In the genomic region with DNA sequence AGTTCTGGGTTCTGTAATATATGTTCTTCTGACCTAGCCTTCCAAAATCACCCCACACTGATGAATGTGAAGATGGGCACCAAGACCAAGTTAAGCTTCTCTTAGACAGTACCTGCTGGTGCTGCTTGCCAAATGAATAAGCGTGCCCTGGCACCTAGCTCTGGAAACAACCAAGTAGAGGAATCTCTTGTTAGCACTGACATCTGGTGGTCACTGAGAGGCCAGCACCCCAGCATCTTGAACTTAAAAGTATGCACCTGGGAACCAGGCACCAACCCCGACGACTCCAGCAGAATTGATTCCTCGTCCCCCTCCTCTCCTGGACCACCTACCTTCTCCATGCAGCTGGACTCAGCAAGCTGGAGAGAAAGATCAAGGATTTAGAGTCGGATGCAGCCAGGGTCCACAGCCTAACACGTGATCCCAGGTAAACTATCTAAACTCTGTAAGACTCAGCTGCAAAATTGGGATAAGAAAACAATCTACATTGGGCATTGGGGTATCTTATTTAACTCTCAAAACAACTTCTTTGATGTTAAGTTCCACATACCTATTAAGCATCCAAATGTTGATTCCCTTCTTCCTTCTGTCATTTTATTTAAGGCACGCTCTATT, we compare ENCODE assay signal across 8 cellular contexts.
DNase-seq lines count a peak whose midpoint lies in the region; ATAC-seq, FAIRE-seq and TF ChIP-seq lines count a peak whose summit lies in the region.

No MANE protein-coding gene starts in this region.

- H3K9me3 Mint-ChIP-seq in activated T-cell treated with anti-CD3 and anti-CD28 coated beads, Interleukin-2, amount 50 U/mL, for 72 hours = no peaks in the 10 kb centered on the region

- H3K27ac Mint-ChIP-seq in activated T-cell treated with anti-CD3 and anti-CD28 coated beads, Interleukin-2, amount 50 U/mL, for 72 hours = no peak overlapping the region

- WGBS in psoas muscle, 3 donors = 24 to 30% (median 28%) methylated on average over 7 of the region's 7 CpGs

- H3K4me3 Mint-ChIP-seq in activated T-cell treated with anti-CD3 and anti-CD28 coated beads, Interleukin-2, amount 50 U/mL, for 72 hours = no peak overlapping the region

- FAIRE-seq in GM12892 (lab: Jason Lieb, UNC) = peak; percentile 24

- no peaks in the 10 kb centered on the region for H3K36me3 Mint-ChIP-seq in activated T-cell treated with anti-CD3 and anti-CD28 coated beads, Interleukin-2, amount 50 U/mL, for 72 hours (ENCODE audit: insufficient read depth in 2 of 2)

- H3K27me3 ChIP-seq in psoas muscle (ENCODE audit: insufficient read depth in 3 of 3, low read length in 2 of 3) = no peaks in the 10 kb centered on the region

- no peak overlapping the region for H3K27ac ChIP-seq in psoas muscle

- H3K27me3 Mint-ChIP-seq in activated T-cell treated with anti-CD3 and anti-CD28 coated beads, Interleukin-2, amount 50 U/mL, for 72 hours (ENCODE audit: low read depth) = peaks cover 18% of the 10 kb centered on the region

- TF ChIP-seq CTCF in AG09319 (IDR thresholded peaks at IDR 0.05; ENCODE audit: low read depth, low read length) (peak; percentile 77), psoas muscle (IDR thresholded peaks at IDR 0.05) (peak; percentile 58)

- TF ChIP-seq POLR2A in GM12892 (IDR thresholded peaks at IDR 0.05; ENCODE audit: low read depth, low read length) = no peak

- DNase-seq in AG09319 (ENCODE audit: extremely low read depth, low read depth) (no peak), GM12892 (ENCODE audit: insufficient read length) (peak; percentile 20), NCI-H82 (lab: John Stamatoyannopoulos, UW) (peak; percentile 71), glomerular visceral epithelial cell (ENCODE audit: extremely low spot score) (peak; percentile 74), psoas muscle (peak; percentile 32 to 66), cerebellar nuclear complex (lab: John Stamatoyannopoulos, UW) (no peak)
- peak; percentile 34 to 36 for DNase-seq in activated T-cell treated with anti-CD3 and anti-CD28 coated beads, Interleukin-2, amount 50 U/mL, for 72 hours

- H3K9me3 ChIP-seq in psoas muscle = no peaks in the 10 kb centered on the region

- ATAC-seq in HG03159 (IDR thresholded peaks at IDR 0.05; ENCODE audit: unreplicated experiment) (peak; percentile 56), psoas muscle (peak; percentile 55 to 70 (median 64))
- peak; percentile 59 to 60 for ATAC-seq in activated T-cell treated with anti-CD3 and anti-CD28 coated beads, Interleukin-2, amount 50 U/mL, for 72 hours (replicated peaks in 1 of 2)

- no peak overlapping the region for H3K4me3 ChIP-seq in psoas muscle

- H3K36me3 ChIP-seq in psoas muscle (ENCODE audit: insufficient read depth in 1 of 2, low read depth in 1 of 2) = no peaks in the 10 kb centered on the region

- intact Hi-C loops in psoas muscle (cut with DNase I) = loop anchor here (1.0 to 10.0 kb wide), 5 partner anchors 161 to 434 kb away; no protein-coding TSS in a partner anchor

- no peaks in the 10 kb centered on the region for H3K4me1 ChIP-seq in psoas muscle

- H3K4me1 Mint-ChIP-seq in activated T-cell treated with anti-CD3 and anti-CD28 coated beads, Interleukin-2, amount 50 U/mL, for 72 hours (ENCODE audit: low read depth) = no peaks in the 10 kb centered on the region

Comparison
In these comparisons a context has a peak if more than half of its experiments do, and no peak if none do; other contexts are left out.
1. DNase-seq: peak in GM12892 (single experiment), NCI-H82 (single experiment), activated T-cell treated with anti-CD3 and anti-CD28 coated beads, Interleukin-2, amount 50 U/mL, for 72 hours (2 of 2), glomerular visceral epithelial cell (single experiment) and psoas muscle (2 of 2); none in AG09319 (single experiment) and cerebellar nuclear complex (0 of 2).
2. Peak in every context shown above with its lines, with median percentiles within 50 percentile points of each other: ATAC-seq.